ENCODE assay signal across 9 cellular contexts in the genomic region with DNA sequence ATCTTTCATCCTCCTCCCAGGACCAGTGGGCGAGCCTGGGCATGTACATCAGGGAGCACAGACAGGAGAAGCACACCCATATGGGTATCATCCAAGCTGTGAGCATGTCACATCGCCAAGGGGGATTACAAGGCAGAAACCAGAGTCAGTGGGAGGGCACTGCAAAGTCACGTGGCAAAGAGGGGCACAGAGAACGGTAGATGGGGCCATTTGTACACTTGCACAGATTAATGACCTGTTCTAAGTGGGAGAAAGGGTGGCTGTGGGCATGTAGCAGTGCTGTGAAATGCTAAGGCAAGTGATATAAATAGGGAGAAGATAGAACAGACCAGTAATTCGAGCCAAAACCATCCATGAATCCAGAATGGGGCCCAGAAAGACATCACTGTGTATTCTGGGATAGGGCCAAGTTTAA.
DNase-seq lines count a peak whose midpoint lies in the region; ATAC-seq and TF ChIP-seq lines count a peak whose summit lies in the region.
"Had no signal": no experiment of that assay in that cellular context is flagged by ENCODE, and none has a peak within 500 bp of the region (broad histone marks: within the 10 kb centered on the region; RNA-seq: fewer than 3 reads in every experiment).

No MANE protein-coding gene starts in this region.

- H3K4me3 Mint-ChIP-seq in activated CD8-positive, alpha-beta T cell treated with anti-CD3 and anti-CD28 coated beads for 36 hours = no peak overlapping the region
- no peak overlapping the region for H3K4me3 Mint-ChIP-seq in naive B cell

- no peak for ATAC-seq in activated CD8-positive, alpha-beta T cell treated with anti-CD3 and anti-CD28 coated beads for 36 hours
- ATAC-seq in naive B cell (ENCODE audit: low read depth in 2 of 2) (no peak), GM21528 (IDR thresholded peaks at IDR 0.05; ENCODE audit: low FRiP score, unreplicated experiment) (no peak), GM19035 (IDR thresholded peaks at IDR 0.05; ENCODE audit: unreplicated experiment) (no peak), GM21529 (IDR thresholded peaks at IDR 0.05; ENCODE audit: unreplicated experiment) (no peak)

- H3K9me3 Mint-ChIP-seq in activated CD8-positive, alpha-beta T cell treated with anti-CD3 and anti-CD28 coated beads for 36 hours = no peaks in the 10 kb centered on the region
- H3K9me3 Mint-ChIP-seq in naive B cell = peaks cover 0 to 1% (median 0%) of the 10 kb centered on the region in 7 donors

- H3K4me1 Mint-ChIP-seq in activated CD8-positive, alpha-beta T cell treated with anti-CD3 and anti-CD28 coated beads for 36 hours (ENCODE audit: low read depth) = peaks cover 61% of the 10 kb centered on the region
- H3K4me1 Mint-ChIP-seq in naive B cell = peaks cover 42 to 94% (median 71%) of the 10 kb centered on the region in 3 donors

- intact Hi-C loops in activated CD8-positive, alpha-beta T cell treated with anti-CD3 and anti-CD28 coated beads for 36 hours (cut with micrococcal nuclease) = loop anchor here (5.0 kb wide), 1 partner anchor 109 kb away; no protein-coding TSS in a partner anchor

- POLR2A ChIA-PET in activated CD8-positive, alpha-beta T cell treated with anti-CD3 and anti-CD28 coated beads for 36 hours (lab: Charles Lee) = no interaction called here

- CTCF ChIA-PET in activated CD8-positive, alpha-beta T cell treated with anti-CD3 and anti-CD28 coated beads for 36 hours (lab: Charles Lee) = interaction anchor here (0.6 kb wide), 1 partner anchor 28 kb away, joined by 3 read pairs; no protein-coding TSS in a partner anchor

- peak overlapping the region; percentile 84 for H3K27ac Mint-ChIP-seq in activated CD8-positive, alpha-beta T cell treated with anti-CD3 and anti-CD28 coated beads for 36 hours
- peak overlapping the region in 4 of 6 donors; percentile 5 to 50 (median 32) for H3K27ac Mint-ChIP-seq in naive B cell

- DNase-seq in DMS153 (lab: John Stamatoyannopoulos, UW) (peak; percentile 54), DMS153 treated with DMSO at 0.1 percent for 48 hours (lab: John Stamatoyannopoulos, UW; ENCODE audit: unreplicated experiment) (no peak), NCI-H1694 treated with DMSO at 0.1 percent for 48 hours (lab: John Stamatoyannopoulos, UW) (peak; percentile 90), naive B cell (no peak)
- peak; percentile 8 for DNase-seq in activated CD8-positive, alpha-beta T cell treated with anti-CD3 and anti-CD28 coated beads for 36 hours
- DNase-seq: trophoblast cell had no signal

- TF ChIP-seq CTCF in activated CD8-positive, alpha-beta T cell treated with anti-CD3 and anti-CD28 coated beads for 36 hours (IDR thresholded peaks at IDR 0.05) = no peak

- no peaks in the 10 kb centered on the region for H3K27me3 Mint-ChIP-seq in activated CD8-positive, alpha-beta T cell treated with anti-CD3 and anti-CD28 coated beads for 36 hours
- H3K27me3 Mint-ChIP-seq in naive B cell = no peaks in the 10 kb centered on the region

- H3K36me3 Mint-ChIP-seq in activated CD8-positive, alpha-beta T cell treated with anti-CD3 and anti-CD28 coated beads for 36 hours (ENCODE audit: low read depth) = no peaks in the 10 kb centered on the region
- H3K36me3 Mint-ChIP-seq in naive B cell = no peaks in the 10 kb centered on the region

Comparison
In these comparisons a context has a peak if more than half of its experiments do, and no peak if none do; other contexts are left out.
1. DNase-seq: peak in DMS153 (single experiment), NCI-H1694 treated with DMSO at 0.1 percent for 48 hours (single experiment) and activated CD8-positive, alpha-beta T cell treated with anti-CD3 and anti-CD28 coated beads for 36 hours (single experiment); none in DMS153 treated with DMSO at 0.1 percent for 48 hours (single experiment) and naive B cell (single experiment).